13 cellular contexts compared by ENCODE assay signal in genomic region chr10:83677795-83678194, GRCh38.
DNase-seq lines count a peak whose midpoint lies in the region; ATAC-seq and TF ChIP-seq lines count a peak whose summit lies in the region.
"Had no signal": no experiment of that assay in that cellular context is flagged by ENCODE, and none has a peak within 500 bp of the region (broad histone marks: within the 10 kb centered on the region; RNA-seq: fewer than 3 reads in every experiment).

No MANE protein-coding gene starts in this region.

- TF ChIP-seq CTCF in endothelial cell (IDR thresholded peaks at IDR 0.05; ENCODE audit: unreplicated experiment): no peak
- no peak for TF ChIP-seq CTCF in GM23338 (conservative IDR thresholded peaks at IDR 0.05; ENCODE audit: low read depth in 2 of 2)

- H3K27me3 Mint-ChIP-seq in endothelial cell (ENCODE audit: unreplicated experiment) (peaks cover 1% of the 10 kb centered on the region), GM23338 (ENCODE audit: insufficient read depth, low read depth, poor library complexity) (no peaks in the 10 kb centered on the region)

- H3K4me3 ChIP-seq in GM23338: no peak overlapping the region

- H3K9me2 ChIP-seq in GM23338 (ENCODE audit: insufficient read depth): 0 out of 2 replicates have a peak, but pooled peaks cover 2% of the 10 kb centered on the region

- H3K4me1 Mint-ChIP-seq in endothelial cell (ENCODE audit: unreplicated experiment) (peaks cover 18% of the 10 kb centered on the region), GM23338 (peaks cover 7% of the 10 kb centered on the region)

- H3K9me3 Mint-ChIP-seq in endothelial cell (ENCODE audit: unreplicated experiment) (no peaks in the 10 kb centered on the region), GM23338 (no peaks in the 10 kb centered on the region)
- H3K9me3 Mint-ChIP-seq: activated naive CD4-positive, alpha-beta T cell treated with anti-CD3 and anti-CD28 coated beads, Interleukin-2, amount 10 ng/mL, durations not matched to agents 7 days and 5 days had no signal

- H3F3A ChIP-seq in GM23338 (replicated peaks; ENCODE audit: low read depth): no peaks in the 10 kb centered on the region

- H3K4me2 ChIP-seq in GM23338: no peak overlapping the region

- no peaks in the 10 kb centered on the region for H3K36me3 ChIP-seq in GM23338 (ENCODE audit: insufficient read depth)

- H3K4me3 Mint-ChIP-seq in endothelial cell (ENCODE audit: unreplicated experiment) (no peak overlapping the region), GM23338 (no peak overlapping the region)
- H3K4me3 Mint-ChIP-seq: activated naive CD4-positive, alpha-beta T cell treated with anti-CD3 and anti-CD28 coated beads, Interleukin-2, amount 10 ng/mL, durations not matched to agents 7 days and 5 days had no signal

- H3K27ac ChIP-seq in GM23338 (ENCODE audit: low read depth): no peak overlapping the region

- no peaks in the 10 kb centered on the region for H3K79me2 ChIP-seq in GM23338 (replicated peaks; ENCODE audit: insufficient read depth)

- no peak overlapping the region for H2AFZ ChIP-seq in GM23338

- no peaks in the 10 kb centered on the region for H3K4me1 ChIP-seq in GM23338 (ENCODE audit: insufficient read depth)

- DNase-seq in EH (ENCODE audit: low read depth): peak; percentile 27
- peak; percentile 2 for DNase-seq in HT-29 (ENCODE audit: low spot score)
- peak; percentile 16 for DNase-seq in endothelial cell (ENCODE audit: low spot score)
- DNase-seq in GM23338 (ENCODE audit: low spot score): no peak
- DNase-seq in HCEC 1CT: no peak
- DNase-seq: activated naive CD4-positive, alpha-beta T cell treated with anti-CD3 and anti-CD28 coated beads, Interleukin-2, amount 10 ng/mL, durations not matched to agents 7 days and 5 days; DMS79; NCI-H82; SIG-M5; stimulated activated naive CD4-positive, alpha-beta T cell treated with Interleukin-2 at 50 U/mL for 16 hours had no signal

- H3K27ac Mint-ChIP-seq in endothelial cell (ENCODE audit: unreplicated experiment) (no peak overlapping the region), GM23338 (no peak overlapping the region)
- H3K27ac Mint-ChIP-seq: activated naive CD4-positive, alpha-beta T cell treated with anti-CD3 and anti-CD28 coated beads, Interleukin-2, amount 10 ng/mL, durations not matched to agents 7 days and 5 days had no signal

- H3K36me3 Mint-ChIP-seq in endothelial cell (ENCODE audit: low read depth, unreplicated experiment): no peaks in the 10 kb centered on the region
- no peaks in the 10 kb centered on the region for H3K36me3 Mint-ChIP-seq in GM23338 (ENCODE audit: low read depth)
- H3K36me3 Mint-ChIP-seq: activated naive CD4-positive, alpha-beta T cell treated with anti-CD3 and anti-CD28 coated beads, Interleukin-2, amount 10 ng/mL, durations not matched to agents 7 days and 5 days had no signal

- ATAC-seq in GM18868 (IDR thresholded peaks at IDR 0.05; ENCODE audit: unreplicated experiment) (peak; percentile 25), GM18517 (IDR thresholded peaks at IDR 0.05; ENCODE audit: unreplicated experiment) (no peak), GM23338 (no peak)
- ATAC-seq in activated CD4-positive, CD25-positive, alpha-beta regulatory T cell treated with anti-CD3 and anti-CD28 coated beads, Interleukin-2, amount 50 U/mL, for 24 hours: no peak

- no peaks in the 10 kb centered on the region for H4K20me1 ChIP-seq in GM23338 (replicated peaks; ENCODE audit: insufficient read depth)

- no peaks in the 10 kb centered on the region for H3K27me3 ChIP-seq in GM23338 (ENCODE audit: insufficient read depth)

TF ChIP-seq in GM23338, 12 proteins besides CTCF, POLR2A, EP300 and RAD21 (continues in another document):
- no peak for TF ChIP-seq ETS1 (IDR thresholded peaks at IDR 0.05)
- TF ChIP-seq JUNB (IDR thresholded peaks at IDR 0.05; ENCODE audit: unreplicated experiment): no peak
- TF ChIP-seq REST (IDR thresholded peaks at IDR 0.05; ENCODE audit: unreplicated experiment): no peak

Comparison
In these comparisons a context has a peak if more than half of its experiments do, and no peak if none do; other contexts are left out.
1. DNase-seq: peak in EH (single experiment), HT-29 (single experiment) and endothelial cell (single experiment); none in GM23338 (single experiment) and HCEC 1CT (single experiment).